Comparison of ENCODE assay signal across 8 cellular contexts in the genomic region with DNA sequence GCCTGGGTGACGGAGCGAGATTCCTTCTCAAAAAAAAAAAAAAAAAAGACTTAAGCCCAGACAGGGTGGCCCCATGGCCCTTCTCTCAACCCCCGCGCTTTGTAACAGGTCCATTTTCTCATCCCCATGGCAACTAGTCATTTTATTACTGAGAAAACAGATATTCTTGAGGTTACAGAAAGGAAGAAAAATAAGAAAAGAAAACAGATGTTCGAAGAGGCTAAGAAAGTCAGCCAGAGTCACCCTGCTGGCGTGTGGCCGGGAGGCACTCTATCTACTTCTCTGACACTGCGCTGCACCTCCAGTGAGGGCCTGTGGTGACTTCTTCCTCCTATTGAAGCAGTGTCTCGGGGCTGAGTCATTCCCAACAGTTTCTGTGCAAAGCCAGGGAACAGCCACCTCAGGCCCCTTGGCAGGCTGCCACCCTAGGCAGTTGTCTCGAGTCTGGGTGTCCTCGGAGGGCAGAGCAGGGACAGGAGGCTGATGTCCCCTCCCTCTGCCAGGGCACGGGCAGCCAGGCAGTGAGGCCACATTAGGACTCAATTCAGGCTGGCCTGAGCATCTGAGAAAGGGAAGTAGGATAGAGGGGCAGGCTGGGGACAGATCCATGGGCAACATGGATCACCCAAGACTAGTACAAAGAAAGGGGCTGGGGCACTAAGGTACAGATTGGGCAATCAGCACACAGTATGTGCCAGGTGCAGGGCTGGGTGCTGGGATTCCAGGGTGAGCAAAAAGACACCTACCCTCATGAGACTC. TPM values are rescaled to one million over a fixed set of nuclear protein-coding genes. Genes with fewer than 3 reads are reported as not detected.
DNase-seq lines count a peak whose midpoint lies in the region; ATAC-seq and TF ChIP-seq lines count a peak whose summit lies in the region.

No MANE protein-coding gene starts in this region.

- peaks cover 17% of the 10 kb centered on the region for H3K4me1 ChIP-seq in skeletal muscle satellite cell (ENCODE audit: control insufficient read depth, insufficient read depth, low read length)

- no peak overlapping the region for H3K9ac ChIP-seq in skeletal muscle satellite cell (ENCODE audit: low read depth, low read length)

- ATAC-seq in GM18870 (IDR thresholded peaks at IDR 0.05; ENCODE audit: unreplicated experiment), result peak; percentile 50

- DNase-seq in AG20443 (ENCODE audit: low spot score), result peak; percentile 93
- peak; percentile 76 for DNase-seq in NCI-H510A treated with DMSO at 0.1 percent for 48 hours (lab: John Stamatoyannopoulos, UW)
- DNase-seq in astrocyte of the cerebellum (ENCODE audit: low read depth), result peak; percentile 34
- peak in 48 of 51 donors; percentile 6 to 89 (median 68) for DNase-seq in hypothalamus (lab: John Stamatoyannopoulos, UW)
- DNase-seq in GM19240 (ENCODE audit: insufficient read length, low spot score), result no peak
- DNase-seq in NK-92 treated with Interleukin-12 subunit alpha and Interleukin-12 subunit beta, amount 100 ng/mL, for 24 hours (lab: John Stamatoyannopoulos, UW), result no peak

- no peaks in the 10 kb centered on the region for H3K36me3 ChIP-seq in skeletal muscle satellite cell (ENCODE audit: insufficient read depth, low read length)

- H3K4me2 ChIP-seq in skeletal muscle satellite cell (ENCODE audit: low read length), result peak overlapping the region; percentile 56

- H3K27me3 ChIP-seq in skeletal muscle satellite cell (ENCODE audit: control insufficient read depth, insufficient read depth, low read length), result peaks cover 9% of the 10 kb centered on the region

- in situ Hi-C loops in astrocyte of the cerebellum (cut with HindIII; ENCODE audit: low sequenced_read_pairs), result no loop called here

- no peaks in the 10 kb centered on the region for H3K9me3 ChIP-seq in skeletal muscle satellite cell (replicated peaks; ENCODE audit: low read length)

- H3K4me3 ChIP-seq in astrocyte of the cerebellum (ENCODE audit: low read depth, low read length) (no peak overlapping the region), skeletal muscle satellite cell (ENCODE audit: low read length) (peak overlapping the region; percentile 18)

- TF ChIP-seq CTCF in astrocyte of the cerebellum (IDR thresholded peaks at IDR 0.05; ENCODE audit: low read depth, low read length, missing control alignments), result no peak

RNA-seq across cellular contexts. Expression of gene SYVN1, which starts 16.4 kb away (rescaled TPM):
- 15.2 and 22.3 TPM in 2 replicates for total RNA-seq in skeletal muscle satellite cell (2012; rRNA removed)

RNA-seq across cellular contexts. Expression of gene SPDYC, which starts 19.3 kb away (rescaled TPM):
- total RNA-seq in skeletal muscle satellite cell (2012; rRNA removed), result not detected in 2 replicates

RNA-seq across cellular contexts. Expression of gene MRPL49, which starts 28.6 kb away (rescaled TPM):
- 27.5 and 35.7 TPM in 2 replicates for total RNA-seq in skeletal muscle satellite cell (2012; rRNA removed)

RNA-seq across cellular contexts. Expression of gene FAU, which starts 28.8 kb away (rescaled TPM):
- total RNA-seq in skeletal muscle satellite cell (2012; rRNA removed), result 230 and 303 TPM in 2 replicates

RNA-seq across cellular contexts. Expression of gene CAPN1, which starts 31.0 kb away (rescaled TPM):
- 139 and 152 TPM in 2 replicates for total RNA-seq in skeletal muscle satellite cell (2012; rRNA removed)

Comparison
In these comparisons a context has a peak if more than half of its experiments do, and no peak if none do; other contexts are left out.
1. DNase-seq: peak in AG20443 (single experiment), NCI-H510A treated with DMSO at 0.1 percent for 48 hours (single experiment), astrocyte of the cerebellum (single experiment) and hypothalamus (48 of 51); none in GM19240 (single experiment) and NK-92 treated with Interleukin-12 subunit alpha and Interleukin-12 subunit beta, amount 100 ng/mL, for 24 hours (single experiment).